Comparison of ENCODE assay signal across 1 cellular context in genomic region chr2:120940726-120941256, GRCh38.
TF ChIP-seq lines count a peak whose summit lies in the region.

No MANE protein-coding gene starts in this region.

TF ChIP-seq in K562, 482 proteins besides CTCF, POLR2A, EP300 and RAD21:
- TF ChIP-seq, protein P1, sequence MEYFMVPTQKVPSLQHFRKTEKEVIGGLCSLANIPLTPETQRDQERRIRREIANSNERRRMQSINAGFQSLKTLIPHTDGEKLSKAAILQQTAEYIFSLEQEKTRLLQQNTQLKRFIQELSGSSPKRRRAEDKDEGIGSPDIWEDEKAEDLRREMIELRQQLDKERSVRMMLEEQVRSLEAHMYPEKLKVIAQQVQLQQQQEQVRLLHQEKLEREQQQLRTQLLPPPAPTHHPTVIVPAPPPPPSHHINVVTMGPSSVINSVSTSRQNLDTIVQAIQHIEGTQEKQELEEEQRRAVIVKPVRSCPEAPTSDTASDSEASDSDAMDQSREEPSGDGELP (CRISPR knock-in tag; IDR thresholded peaks at IDR 0.05; ENCODE audit: borderline replicate concordance), result peak; percentile 70; the same call in 1 of the 2 replicates
- TF ChIP-seq KDM4B (IDR thresholded peaks at IDR 0.05; ENCODE audit: borderline replicate concordance in 2 of 2, low read depth in 1 of 2) (no peak), NR2C2 (CRISPR knock-in tag; IDR thresholded peaks at IDR 0.05) (no peak), NR2C2 (tag; IDR thresholded peaks at IDR 0.05) (no peak), SMARCC2 (IDR thresholded peaks at IDR 0.05; ENCODE audit: low read depth) (no peak), ZNF436 (CRISPR knock-in tag; IDR thresholded peaks at IDR 0.05) (no peak), KLF16 (IDR thresholded peaks at IDR 0.05) (no peak), MEIS2 (IDR thresholded peaks at IDR 0.05; ENCODE audit: partially characterized antibody) (peak; percentile 16), ZNF124 (CRISPR knock-in tag; IDR thresholded peaks at IDR 0.05) (no peak), PHF21A (IDR thresholded peaks at IDR 0.05; ENCODE audit: borderline replicate concordance, low read depth) (no peak), CCAR2 (IDR thresholded peaks at IDR 0.05; ENCODE audit: low read depth, low read length) (no peak)
